In genomic region chr17:46862949-46863348, GRCh38 we compare ENCODE assay signal across 1 cellular context.
TF ChIP-seq lines count a peak whose summit lies in the region.

No MANE protein-coding gene starts in this region.

TF ChIP-seq in HCT116, 20 proteins besides CTCF, POLR2A, EP300 and RAD21 (continued from another document):
- TF ChIP-seq, protein P1, sequence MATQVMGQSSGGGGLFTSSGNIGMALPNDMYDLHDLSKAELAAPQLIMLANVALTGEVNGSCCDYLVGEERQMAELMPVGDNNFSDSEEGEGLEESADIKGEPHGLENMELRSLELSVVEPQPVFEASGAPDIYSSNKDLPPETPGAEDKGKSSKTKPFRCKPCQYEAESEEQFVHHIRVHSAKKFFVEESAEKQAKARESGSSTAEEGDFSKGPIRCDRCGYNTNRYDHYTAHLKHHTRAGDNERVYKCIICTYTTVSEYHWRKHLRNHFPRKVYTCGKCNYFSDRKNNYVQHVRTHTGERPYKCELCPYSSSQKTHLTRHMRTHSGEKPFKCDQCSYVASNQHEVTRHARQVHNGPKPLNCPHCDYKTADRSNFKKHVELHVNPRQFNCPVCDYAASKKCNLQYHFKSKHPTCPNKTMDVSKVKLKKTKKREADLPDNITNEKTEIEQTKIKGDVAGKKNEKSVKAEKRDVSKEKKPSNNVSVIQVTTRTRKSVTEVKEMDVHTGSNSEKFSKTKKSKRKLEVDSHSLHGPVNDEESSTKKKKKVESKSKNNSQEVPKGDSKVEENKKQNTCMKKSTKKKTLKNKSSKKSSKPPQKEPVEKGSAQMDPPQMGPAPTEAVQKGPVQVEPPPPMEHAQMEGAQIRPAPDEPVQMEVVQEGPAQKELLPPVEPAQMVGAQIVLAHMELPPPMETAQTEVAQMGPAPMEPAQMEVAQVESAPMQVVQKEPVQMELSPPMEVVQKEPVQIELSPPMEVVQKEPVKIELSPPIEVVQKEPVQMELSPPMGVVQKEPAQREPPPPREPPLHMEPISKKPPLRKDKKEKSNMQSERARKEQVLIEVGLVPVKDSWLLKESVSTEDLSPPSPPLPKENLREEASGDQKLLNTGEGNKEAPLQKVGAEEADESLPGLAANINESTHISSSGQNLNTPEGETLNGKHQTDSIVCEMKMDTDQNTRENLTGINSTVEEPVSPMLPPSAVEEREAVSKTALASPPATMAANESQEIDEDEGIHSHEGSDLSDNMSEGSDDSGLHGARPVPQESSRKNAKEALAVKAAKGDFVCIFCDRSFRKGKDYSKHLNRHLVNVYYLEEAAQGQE (IDR thresholded peaks at IDR 0.05; ENCODE audit: low read depth): no peak
